8 cellular contexts compared by ENCODE assay signal in genomic region chr13:87677334-87678234, GRCh38.
DNase-seq lines count a peak whose midpoint lies in the region; ATAC-seq and TF ChIP-seq lines count a peak whose summit lies in the region.

No MANE protein-coding gene starts in this region.

- H3K27me3 Mint-ChIP-seq in nephron (ENCODE audit: low read depth): peaks cover 65% of the 10 kb centered on the region

- H3K27ac Mint-ChIP-seq in nephron: peak overlapping the region in 1 of 3 experiments; percentile 23

- H3K4me3 ChIP-seq in endocrine pancreas (ENCODE audit: control insufficient read depth, insufficient read depth, low read length): peak overlapping the region; percentile 69

- peaks cover 9% of the 10 kb centered on the region for H3K9me3 Mint-ChIP-seq in nephron

- H3K9me3 ChIP-seq in endocrine pancreas (ENCODE audit: control insufficient read depth, low read length): no peaks in the 10 kb centered on the region

- no peaks in the 10 kb centered on the region for H3K4me1 ChIP-seq in endocrine pancreas (ENCODE audit: control insufficient read depth, insufficient read depth, low read length)

- no peak for TF ChIP-seq CTCF in nephron (IDR thresholded peaks at IDR 0.05; ENCODE audit: unreplicated experiment in 3 of 3)

- no peak overlapping the region for H3K9ac ChIP-seq in endocrine pancreas (ENCODE audit: control insufficient read depth, insufficient read depth, low read length)

- H3K4me1 Mint-ChIP-seq in nephron: peaks cover 20% of the 10 kb centered on the region

- peak; percentile 45 for ATAC-seq in SK-N-SH treated with all-trans-retinoic acid at 6 μM for 48 hours

- DNase-seq in NCI-H2196 (lab: John Stamatoyannopoulos, UW; ENCODE audit: unreplicated experiment): peak; percentile 8
- DNase-seq in NCI-H2196 treated with DMSO at 0.1 percent for 48 hours (lab: John Stamatoyannopoulos, UW; ENCODE audit: unreplicated experiment): no peak
- no peak for DNase-seq in AG08395 (ENCODE audit: low spot score)
- DNase-seq in HPDE6-E6E7 (ENCODE audit: extremely low spot score): no peak
- no peak for DNase-seq in activated CD4-positive, alpha-beta T cell treated with anti-CD3 and anti-CD28 coated beads for 4 hours

- H3K36me3 Mint-ChIP-seq in nephron (ENCODE audit: low read depth): peaks cover 29% of the 10 kb centered on the region

- no peaks in the 10 kb centered on the region for H3K36me3 ChIP-seq in endocrine pancreas (ENCODE audit: control insufficient read depth, insufficient read depth, low read length)

- peaks cover 22% of the 10 kb centered on the region for H3K27me3 ChIP-seq in endocrine pancreas (ENCODE audit: control insufficient read depth, insufficient read depth, low read length)

- H3K4me3 Mint-ChIP-seq in nephron: peak overlapping the region; percentile 86 to 89 (median 87)

TF ChIP-seq in SK-N-SH treated with all-trans-retinoic acid at 6 μM for 48 hours, 23 proteins besides CTCF, POLR2A, EP300 and RAD21:
- TF ChIP-seq ZFP3 (CRISPR knock-in tag; IDR thresholded peaks at IDR 0.05) (no peak), TSHZ2 (CRISPR knock-in tag; IDR thresholded peaks at IDR 0.05) (no peak), TCF4 (CRISPR knock-in tag; IDR thresholded peaks at IDR 0.05; ENCODE audit: borderline replicate concordance) (no peak), ESRRG (CRISPR knock-in tag; IDR thresholded peaks at IDR 0.05) (no peak), PATZ1 (CRISPR knock-in tag; IDR thresholded peaks at IDR 0.05; ENCODE audit: borderline replicate concordance) (no peak), RARB (CRISPR knock-in tag; IDR thresholded peaks at IDR 0.05) (no peak), CSRNP3 (CRISPR knock-in tag; IDR thresholded peaks at IDR 0.05) (no peak), ISL1 (CRISPR knock-in tag; IDR thresholded peaks at IDR 0.05) (no peak), CREB5 (CRISPR knock-in tag; IDR thresholded peaks at IDR 0.05; ENCODE audit: low read depth) (no peak), PPARA (CRISPR knock-in tag; IDR thresholded peaks at IDR 0.05; ENCODE audit: borderline replicate concordance) (no peak), BACH2 (CRISPR knock-in tag; IDR thresholded peaks at IDR 0.05; ENCODE audit: borderline replicate concordance) (no peak), OSR1 (CRISPR knock-in tag; IDR thresholded peaks at IDR 0.05) (no peak), POU6F1 (CRISPR knock-in tag; IDR thresholded peaks at IDR 0.05; ENCODE audit: borderline replicate concordance, low read depth) (no peak), ZNF8 (CRISPR knock-in tag; IDR thresholded peaks at IDR 0.05) (no peak), ZFP30 (CRISPR knock-in tag; IDR thresholded peaks at IDR 0.05) (no peak), ARNTL (CRISPR knock-in tag; IDR thresholded peaks at IDR 0.05; ENCODE audit: borderline replicate concordance, low read depth) (no peak), ZC3H10 (CRISPR knock-in tag; IDR thresholded peaks at IDR 0.05) (no peak)
